8 cellular contexts compared by ENCODE assay signal in genomic region chr6:34484899-34485298, GRCh38. TPM values are rescaled to one million over a fixed set of nuclear protein-coding genes. Genes with fewer than 3 reads are reported as not detected.
DNase-seq lines count a peak whose midpoint lies in the region; ATAC-seq, FAIRE-seq and TF ChIP-seq lines count a peak whose summit lies in the region.

No MANE protein-coding gene starts in this region.

- H3K27ac Mint-ChIP-seq in naive thymus-derived CD4-positive, alpha-beta T cell = peak overlapping the region; percentile 26 to 89 (median 73)

- no peaks in the 10 kb centered on the region for H3K36me3 ChIP-seq in BLaER1 treated with 17β-estradiol and CSF1 and Interleukin-3, amounts not matched to agents 10 nM and 100 nM
- H3K36me3 ChIP-seq in naive thymus-derived CD4-positive, alpha-beta T cell (ENCODE audit: control insufficient read depth in 2 of 3, insufficient read depth in 3 of 3, low read length in 3 of 3) = no peaks in the 10 kb centered on the region
- H3K36me3 ChIP-seq in uterus = no peaks in the 10 kb centered on the region

- no peaks in the 10 kb centered on the region for H3K9me3 Mint-ChIP-seq in naive thymus-derived CD4-positive, alpha-beta T cell

- H3K4me3 ChIP-seq in BLaER1 treated with 17β-estradiol and CSF1 and Interleukin-3, amounts not matched to agents 10 nM and 100 nM = no peak overlapping the region
- no peak overlapping the region for H3K4me3 ChIP-seq in naive thymus-derived CD4-positive, alpha-beta T cell (ENCODE audit: low read length)
- H3K4me3 ChIP-seq in uterus = no peak overlapping the region

- peaks cover 0 to 27% (median 22%) of the 10 kb centered on the region in 10 experiments; a peak in 18 of 20 replicates for H3K4me1 ChIP-seq in BLaER1 treated with 17β-estradiol and CSF1 and Interleukin-3, amounts not matched to agents 10 nM and 100 nM
- H3K4me1 ChIP-seq in naive thymus-derived CD4-positive, alpha-beta T cell (ENCODE audit: control insufficient read depth in 2 of 2, insufficient read depth in 2 of 2, low read length in 2 of 2) = peaks cover 21 to 31% of the 10 kb centered on the region in 2 donors
- H3K4me1 ChIP-seq in uterus = no peaks in the 10 kb centered on the region

- H3K9ac ChIP-seq in BLaER1 treated with 17β-estradiol and CSF1 and Interleukin-3, amounts not matched to agents 10 nM and 100 nM = peak overlapping the region in 1 of 11 experiments; percentile 1; a peak in 1 of 22 replicates

- H4K20me1 ChIP-seq in BLaER1 treated with 17β-estradiol and CSF1 and Interleukin-3, amounts not matched to agents 10 nM and 100 nM = no peaks in the 10 kb centered on the region

- intact Hi-C loops in naive thymus-derived CD4-positive, alpha-beta T cell (cut with micrococcal nuclease) = no loop called here
- intact Hi-C loops in uterus (cut with DNase I; ENCODE audit: low total_unique reads) = no loop called here

- peak overlapping the region in 10 of 11 experiments; percentile 2 to 67 (median 48); a peak in 16 of 22 replicates for H3K4me2 ChIP-seq in BLaER1 treated with 17β-estradiol and CSF1 and Interleukin-3, amounts not matched to agents 10 nM and 100 nM

- FAIRE-seq in H54 (lab: Jason Lieb, UNC) = no peak

- POLR2A ChIA-PET in naive thymus-derived CD4-positive, alpha-beta T cell (lab: Charles Lee) = no interaction called here

- no peaks in the 10 kb centered on the region for H3K27me3 Mint-ChIP-seq in naive thymus-derived CD4-positive, alpha-beta T cell

- H3K36me3 Mint-ChIP-seq in naive thymus-derived CD4-positive, alpha-beta T cell = no peaks in the 10 kb centered on the region

- TF ChIP-seq POLR2A in H54 (IDR thresholded peaks at IDR 0.05; ENCODE audit: low read depth, low read length) (no peak), uterus (IDR thresholded peaks at IDR 0.05) (no peak)

- DNase-seq in NCI-H1417 treated with DMSO at 0.1 percent for 48 hours (lab: John Stamatoyannopoulos, UW) (peak; percentile 78), activated T-cell treated with anti-CD3 and anti-CD28 coated beads for 24 hours (ENCODE audit: low read depth) (peak; percentile 63), H54 (ENCODE audit: insufficient read length, low spot score) (no peak), uterus (no peak)
- DNase-seq in naive thymus-derived CD4-positive, alpha-beta T cell = peak in 5 of 9 donors; percentile 6 to 63 (median 14)

- CTCF ChIA-PET in naive thymus-derived CD4-positive, alpha-beta T cell (lab: Charles Lee) = no interaction called here

- peak; percentile 74 for ATAC-seq in naive thymus-derived CD4-positive, alpha-beta T cell
- no peak for ATAC-seq in HG02852 (IDR thresholded peaks at IDR 0.05; ENCODE audit: unreplicated experiment)
- no peak for ATAC-seq in GM21717 (IDR thresholded peaks at IDR 0.05; ENCODE audit: unreplicated experiment)

- peak overlapping the region; percentile 23 to 81 (median 64) for H3K4me3 Mint-ChIP-seq in naive thymus-derived CD4-positive, alpha-beta T cell

- H3K27ac ChIP-seq in BLaER1 treated with 17β-estradiol and CSF1 and Interleukin-3, amounts not matched to agents 10 nM and 100 nM = peak overlapping the region in 2 of 11 experiments; percentile 36 to 54; a peak in 2 of 22 replicates
- peak overlapping the region; percentile 27 for H3K27ac ChIP-seq in naive thymus-derived CD4-positive, alpha-beta T cell (ENCODE audit: low read depth, low read length)
- H3K27ac ChIP-seq in uterus = no peak overlapping the region

- peaks cover 16 to 35% (median 29%) of the 10 kb centered on the region in 7 donors for H3K4me1 Mint-ChIP-seq in naive thymus-derived CD4-positive, alpha-beta T cell

- H3K27me3 ChIP-seq in BLaER1 treated with 17β-estradiol and CSF1 and Interleukin-3, amounts not matched to agents 10 nM and 100 nM = no peaks in the 10 kb centered on the region
- no peaks in the 10 kb centered on the region for H3K27me3 ChIP-seq in naive thymus-derived CD4-positive, alpha-beta T cell (ENCODE audit: control insufficient read depth in 2 of 2, insufficient read depth in 2 of 2, low read length in 2 of 2)
- H3K27me3 ChIP-seq in uterus = no peaks in the 10 kb centered on the region

- TF ChIP-seq CTCF in uterus (IDR thresholded peaks at IDR 0.05) = no peak

- H3K9me3 ChIP-seq in BLaER1 treated with 17β-estradiol and CSF1 and Interleukin-3, amounts not matched to agents 10 nM and 100 nM (replicated peaks in 1 of 11) = no peaks in the 10 kb centered on the region
- H3K9me3 ChIP-seq in naive thymus-derived CD4-positive, alpha-beta T cell (ENCODE audit: control insufficient read depth in 2 of 3, low read length in 3 of 3) = no peaks in the 10 kb centered on the region
- no peaks in the 10 kb centered on the region for H3K9me3 ChIP-seq in uterus

RNA-seq across cellular contexts. Expression of gene PACSIN1, which starts 19.0 kb away (rescaled TPM):
- total RNA-seq in naive thymus-derived CD4-positive, alpha-beta T cell = 1 to 10 TPM in 2 of 5 experiments, under 1 TPM in 3; 0.34 to 3.5 (median 0.57) TPM
- under 1 TPM in 1 of 2 donors, not detected in 1; 0.29 TPM for polyA plus RNA-seq in naive thymus-derived CD4-positive, alpha-beta T cell
- under 1 TPM in 1 of 4 donors, not detected in 3; 0.28 TPM for total RNA-seq in uterus

RNA-seq across cellular contexts. Expression of gene RPS10, which starts 59.0 kb away (rescaled TPM):
- total RNA-seq in naive thymus-derived CD4-positive, alpha-beta T cell = 1,000 to 10,000 TPM; 1,466 to 3,151 (median 2,905) TPM
- 1,000 to 10,000 TPM; 1,999 to 2,306 TPM for polyA plus RNA-seq in naive thymus-derived CD4-positive, alpha-beta T cell
- 1,000 to 10,000 TPM; 1,812 to 9,385 (median 3,859) TPM for total RNA-seq in uterus

Comparison
In these comparisons a context has a peak if more than half of its experiments do, and no peak if none do; other contexts are left out.
1. DNase-seq: peak in NCI-H1417 treated with DMSO at 0.1 percent for 48 hours (single experiment), activated T-cell treated with anti-CD3 and anti-CD28 coated beads for 24 hours (single experiment) and naive thymus-derived CD4-positive, alpha-beta T cell (5 of 9); none in H54 (single experiment) and uterus (0 of 2).